ENCODE assay signal across 21 cellular contexts in the genomic region with DNA sequence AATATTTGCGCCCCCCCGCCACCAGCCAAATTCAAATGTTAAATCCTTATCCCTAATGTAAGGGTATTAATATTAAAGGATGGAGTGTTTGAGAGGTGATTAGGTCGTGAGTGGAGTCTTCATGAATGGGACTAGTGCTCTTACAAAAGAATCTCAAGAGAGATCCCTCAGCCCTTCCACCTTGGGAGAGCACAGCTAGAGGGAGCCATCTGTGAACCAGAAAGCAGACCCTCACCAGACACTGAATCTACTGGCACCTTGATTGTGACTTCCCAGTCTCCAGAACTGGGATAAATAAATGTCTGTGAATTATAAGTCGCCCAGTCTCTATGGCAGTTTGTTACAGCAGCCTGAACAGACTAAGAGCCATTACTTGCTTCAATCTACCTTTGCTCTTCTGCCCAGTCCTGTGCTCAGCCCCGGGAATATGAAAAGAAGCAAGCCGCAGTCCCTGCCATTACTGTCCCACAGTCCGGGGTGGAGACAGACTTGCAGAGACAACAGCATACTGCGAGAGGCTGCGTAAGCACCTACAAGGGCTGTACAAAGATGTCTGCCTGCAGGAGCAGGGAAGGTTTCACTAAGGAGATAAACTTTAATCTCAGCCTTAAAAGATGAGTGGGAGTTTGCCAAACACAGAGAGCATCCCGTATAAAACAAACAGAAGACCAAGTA.
DNase-seq lines count a peak whose midpoint lies in the region; ATAC-seq, FAIRE-seq and TF ChIP-seq lines count a peak whose summit lies in the region.
"Had no signal": no experiment of that assay in that cellular context is flagged by ENCODE, and none has a peak within 500 bp of the region (broad histone marks: within the 10 kb centered on the region; RNA-seq: fewer than 3 reads in every experiment).

No MANE protein-coding gene starts in this region.

- H3K4me2 ChIP-seq in H9 (ENCODE audit: insufficient read depth, insufficient read length, low read length) (no peak overlapping the region), H1 (ENCODE audit: insufficient read depth in 1 of 2, low read depth in 2 of 2, low read length in 2 of 2) (no peak overlapping the region), neuronal stem cell (ENCODE audit: insufficient read depth, low read length, poor library complexity, severe bottlenecking) (no peak overlapping the region)

- no peak overlapping the region for H3K27ac Mint-ChIP-seq in H9
- H3K27ac Mint-ChIP-seq in activated CD8-positive, alpha-beta T cell treated with anti-CD3 and anti-CD28 coated beads, Interleukin-2, amount 10 ng/mL, durations not matched to agents 7 days and 5 days, result no peak overlapping the region

- H3K4me1 Mint-ChIP-seq in H9, result peaks cover 5 to 7% of the 10 kb centered on the region in 2 experiments; a peak in 2 of 4 replicates
- H3K4me1 Mint-ChIP-seq in activated CD8-positive, alpha-beta T cell treated with anti-CD3 and anti-CD28 coated beads, Interleukin-2, amount 10 ng/mL, durations not matched to agents 7 days and 5 days (ENCODE audit: low read depth), result no peaks in the 10 kb centered on the region

- H3K4me1 ChIP-seq in H9 (ENCODE audit: insufficient read depth, low read length) (no peaks in the 10 kb centered on the region), H1 (replicated peaks in 1 of 4; ENCODE audit: control insufficient read depth in 3 of 4, insufficient read depth in 4 of 4, low read length in 3 of 4) (no peaks in the 10 kb centered on the region), neuronal stem cell (ENCODE audit: control insufficient read depth in 2 of 2, insufficient read depth in 1 of 2, low read depth in 1 of 2, low read length in 2 of 2) (peaks cover 0 to 3% of the 10 kb centered on the region in 2 donors), mucosa of descending colon (ENCODE audit: low read depth) (no peaks in the 10 kb centered on the region)

- H2BK5ac ChIP-seq in H9 (ENCODE audit: insufficient read length, low read length) (no peak overlapping the region), H1 (ENCODE audit: low read depth, low read length) (no peak overlapping the region), neuronal stem cell (ENCODE audit: low read length) (no peak overlapping the region)

- H2BK15ac ChIP-seq in H9 (ENCODE audit: low read depth, low read length) (no peak overlapping the region), H1 (ENCODE audit: low read length) (no peak overlapping the region), neuronal stem cell (ENCODE audit: low read length) (no peak overlapping the region)

- H3K4me3 Mint-ChIP-seq in H9, result no peak overlapping the region
- no peak overlapping the region for H3K4me3 Mint-ChIP-seq in activated CD8-positive, alpha-beta T cell treated with anti-CD3 and anti-CD28 coated beads, Interleukin-2, amount 10 ng/mL, durations not matched to agents 7 days and 5 days

- H2BK12ac ChIP-seq in H9 (ENCODE audit: insufficient read length, low read depth, low read length), result no peak overlapping the region
- no peak overlapping the region for H2BK12ac ChIP-seq in H1 (ENCODE audit: low read depth, low read length)
- no peak overlapping the region for H2BK12ac ChIP-seq in neuronal stem cell (ENCODE audit: low read length)

- H3K56ac ChIP-seq in H9 (ENCODE audit: insufficient read length, low read depth, low read length) (no peak overlapping the region), H1 (replicated peaks; ENCODE audit: insufficient read length, low read depth, low read length) (no peak overlapping the region)

- H2AFZ ChIP-seq in H9 (ENCODE audit: low read length) (no peak overlapping the region), H1 (ENCODE audit: low read length) (peak overlapping the region; percentile 96), neuronal stem cell (ENCODE audit: low read length) (peak overlapping the region; percentile 58)
- H2AFZ ChIP-seq: GM23248 had no signal

- WGBS in H9 (ENCODE audit: extremely low coverage, insufficient read length, low lambda C conversion rate), result no CpG with 5 or more reads among the region's 10 CpGs
- 87% methylated on average over 10 of the region's 10 CpGs; no CpG with 5 or more reads in 1 of the 2 experiments for WGBS in H1 (ENCODE audit: extremely low coverage in 1 of 2, insufficient coverage in 1 of 2, insufficient read length in 1 of 2, insufficient replicate concordance in 2 of 2, low coverage in 1 of 2, low lambda C conversion rate in 2 of 2, missing lambda C conversion rate in 1 of 2), 2 experiments
- no CpG with 5 or more reads among the region's 10 CpGs for WGBS in neuronal stem cell (ENCODE audit: extremely low coverage in 2 of 2, insufficient read length in 2 of 2, insufficient replicate concordance in 1 of 2), 2 donors

- H3K27me3 ChIP-seq in H9 (ENCODE audit: insufficient read depth, low read length) (no peaks in the 10 kb centered on the region), H1 (replicated peaks in 1 of 4; ENCODE audit: control insufficient read depth in 3 of 4, extremely low read depth in 1 of 4, insufficient read depth in 3 of 4, low read length in 3 of 4) (no peaks in the 10 kb centered on the region), neuronal stem cell (ENCODE audit: control insufficient read depth in 3 of 3, insufficient read depth in 3 of 3, low read depth in 1 of 3, low read length in 3 of 3) (no peaks in the 10 kb centered on the region)

- POLR2A ChIA-PET in H1 (lab: Charles Lee; ENCODE audit: partially characterized antibody), result no interaction called here
- POLR2A ChIA-PET in activated CD8-positive, alpha-beta T cell treated with anti-CD3 and anti-CD28 coated beads, Interleukin-2, amount 10 ng/mL, durations not matched to agents 7 days and 5 days (lab: Charles Lee), result no interaction called here

- H3K23ac ChIP-seq in H9 (ENCODE audit: insufficient read length, low read depth, low read length), result no peak overlapping the region
- H3K23ac ChIP-seq in H1 (ENCODE audit: insufficient read length), result no peak overlapping the region
- H3K23ac ChIP-seq in neuronal stem cell (ENCODE audit: low read depth, low read length, poor library complexity), result no peak overlapping the region

- H3K79me1 ChIP-seq in H9 (ENCODE audit: insufficient read depth, low read depth, low read length, poor library complexity, severe bottlenecking) (no peaks in the 10 kb centered on the region), H1 (ENCODE audit: low read depth, low read length) (no peaks in the 10 kb centered on the region), neuronal stem cell (ENCODE audit: low read depth, low read length) (no peaks in the 10 kb centered on the region)

- ATAC-seq in activated CD8-positive, alpha-beta T cell treated with anti-CD3 and anti-CD28 coated beads, Interleukin-2, amount 10 ng/mL, durations not matched to agents 7 days and 5 days, result no peak
- no peak for ATAC-seq in GM19324 (IDR thresholded peaks at IDR 0.05; ENCODE audit: low FRiP score, unreplicated experiment)
- no peak for ATAC-seq in mucosa of descending colon

- no peak for FAIRE-seq in H1 (lab: Jason Lieb, UNC)
- FAIRE-seq: D721Med had no signal

- H3K27ac ChIP-seq in H9 (ENCODE audit: insufficient read length, low read depth, low read length) (no peak overlapping the region), H1 (ENCODE audit: low read depth, low read length) (no peak overlapping the region), neuronal stem cell (replicated peaks; ENCODE audit: low read length) (no peak overlapping the region)
- H3K27ac ChIP-seq: C4-2B, GM23248 had no signal

- H2BK120ac ChIP-seq in H9 (ENCODE audit: low read depth, low read length, poor library complexity, severe bottlenecking), result no peak overlapping the region
- H2BK120ac ChIP-seq in H1 (replicated peaks; ENCODE audit: low read depth, low read length), result no peak overlapping the region
- H2BK120ac ChIP-seq in neuronal stem cell (ENCODE audit: low read depth, low read length), result no peak overlapping the region

- H3K4ac ChIP-seq in H9 (ENCODE audit: low read depth, low read length) (no peak overlapping the region), H1 (replicated peaks; ENCODE audit: insufficient read length, low read depth, low read length) (no peak overlapping the region), neuronal stem cell (ENCODE audit: low read length) (no peak overlapping the region)

- no peak for TF ChIP-seq POLR2A in H1 (IDR thresholded peaks at IDR 0.05; ENCODE audit: control extremely low read depth in 1 of 2, low read depth in 2 of 2, low read length in 2 of 2)

- H2AK5ac ChIP-seq in H9 (ENCODE audit: insufficient read length, low read length) (no peak overlapping the region), H1 (ENCODE audit: low read depth, low read length) (no peak overlapping the region), neuronal stem cell (ENCODE audit: low read depth, low read length) (no peak overlapping the region)

- H3K9me3 ChIP-seq in H9 (ENCODE audit: control insufficient read depth, low read depth, low read length) (no peaks in the 10 kb centered on the region), H1 (ENCODE audit: insufficient read depth in 2 of 2, low read depth in 1 of 2, low read length in 1 of 2) (no peaks in the 10 kb centered on the region), neuronal stem cell (replicated peaks in 1 of 2; ENCODE audit: control insufficient read depth in 2 of 2, insufficient read depth in 1 of 2, low read depth in 1 of 2, low read length in 2 of 2) (no peaks in the 10 kb centered on the region), mucosa of descending colon (no peaks in the 10 kb centered on the region)

- H3K9me3 Mint-ChIP-seq in H9, result no peaks in the 10 kb centered on the region
- H3K9me3 Mint-ChIP-seq in activated CD8-positive, alpha-beta T cell treated with anti-CD3 and anti-CD28 coated beads, Interleukin-2, amount 10 ng/mL, durations not matched to agents 7 days and 5 days (ENCODE audit: insufficient read depth), result no peaks in the 10 kb centered on the region

- CTCF ChIA-PET in H1 (lab: Charles Lee; ENCODE audit: partially characterized antibody), result interaction anchor here (1.0 to 1.4 kb wide), 3 partner anchors 10 to 119 kb away, joined by 3 to 5 read pairs (median 3); no protein-coding TSS in a partner anchor
- CTCF ChIA-PET in activated CD8-positive, alpha-beta T cell treated with anti-CD3 and anti-CD28 coated beads, Interleukin-2, amount 10 ng/mL, durations not matched to agents 7 days and 5 days (lab: Charles Lee), result no interaction called here

- peak; percentile 37 for DNase-seq in H9
- peak; percentile 42 for DNase-seq in NCI-H82 treated with DMSO at 0.1 percent for 48 hours (lab: John Stamatoyannopoulos, UW; ENCODE audit: unreplicated experiment)
- no peak for DNase-seq in H1 (ENCODE audit: low read depth in 1 of 2, low spot score in 2 of 2)
- no peak for DNase-seq in neuronal stem cell (ENCODE audit: low spot score)
- no peak for DNase-seq in activated CD8-positive, alpha-beta T cell treated with anti-CD3 and anti-CD28 coated beads, Interleukin-2, amount 10 ng/mL, durations not matched to agents 7 days and 5 days
- no peak for DNase-seq in mucosa of descending colon
- no peak for DNase-seq in Ammon's horn (ENCODE audit: low spot score)
- DNase-seq: DMS79 treated with DMSO at 0.1 percent for 48 hours, GM23248, KBM-7, NCI-H1417, NCI-H187, NCI-H2107, NCI-H2227 treated with DMSO at 0.1 percent for 48 hours, NCI-H510A treated with DMSO at 0.1 percent for 48 hours, PC-3, RPMI8226, SHP77 treated with DMSO at 0.1 percent for 48 hours had no signal

- H4K8ac ChIP-seq in H9 (replicated peaks; ENCODE audit: insufficient read length, low read depth, low read length), result no peak overlapping the region
- no peak overlapping the region; the same call in 1 of the 2 replicates for H4K8ac ChIP-seq in H1 (ENCODE audit: extremely low read depth, insufficient read depth, low read length)
- no peak overlapping the region for H4K8ac ChIP-seq in neuronal stem cell (ENCODE audit: low read depth, low read length)

- TF ChIP-seq EP300 in H1 (IDR thresholded peaks at IDR 0.05; ENCODE audit: borderline replicate concordance in 1 of 2, low read depth in 2 of 2, low read length in 2 of 2), result no peak

- H4K20me1 ChIP-seq in H9 (ENCODE audit: control insufficient read depth, insufficient read depth, insufficient read length), result no peaks in the 10 kb centered on the region
- H4K20me1 ChIP-seq in H1 (replicated peaks in 1 of 2; ENCODE audit: control insufficient read depth in 1 of 2, insufficient read depth in 2 of 2, low read length in 2 of 2), result no peaks in the 10 kb centered on the region

- H3T11ph ChIP-seq in H9 (ENCODE audit: low read length), result no peak overlapping the region

- no peaks in the 10 kb centered on the region for H3K36me3 Mint-ChIP-seq in H9 (ENCODE audit: insufficient read depth in 1 of 3, low read depth in 3 of 3)
- H3K36me3 Mint-ChIP-seq in activated CD8-positive, alpha-beta T cell treated with anti-CD3 and anti-CD28 coated beads, Interleukin-2, amount 10 ng/mL, durations not matched to agents 7 days and 5 days (ENCODE audit: low read depth), result no peaks in the 10 kb centered on the region

- H3K79me2 ChIP-seq in H9 (ENCODE audit: insufficient read depth, low read length) (no peaks in the 10 kb centered on the region), H1 (ENCODE audit: control insufficient read depth in 1 of 2, insufficient read depth in 2 of 2, low read length in 2 of 2) (no peaks in the 10 kb centered on the region)

- H3K27me3 Mint-ChIP-seq in H9 (ENCODE audit: low read depth), result no peaks in the 10 kb centered on the region
- H3K27me3 Mint-ChIP-seq in activated CD8-positive, alpha-beta T cell treated with anti-CD3 and anti-CD28 coated beads, Interleukin-2, amount 10 ng/mL, durations not matched to agents 7 days and 5 days (ENCODE audit: low read depth), result no peaks in the 10 kb centered on the region

- H3K4me3 ChIP-seq in H1 (ENCODE audit: extremely low read depth in 1 of 4, insufficient read depth in 2 of 4, low read depth in 3 of 4, low read length in 4 of 4) (no peak overlapping the region), neuronal stem cell (ENCODE audit: low read length in 2 of 2) (no peak overlapping the region), mucosa of descending colon (no peak overlapping the region)
- H3K4me3 ChIP-seq: GM23248 had no signal

- H2BK20ac ChIP-seq in H9 (ENCODE audit: low read depth, low read length, poor library complexity, severe bottlenecking) (no peak overlapping the region), H1 (ENCODE audit: low read length) (no peak overlapping the region)

- H3K23me2 ChIP-seq in H9 (ENCODE audit: insufficient read length, low read depth, low read length, poor library complexity, severe bottlenecking), result no peaks in the 10 kb centered on the region
- no peaks in the 10 kb centered on the region for H3K23me2 ChIP-seq in H1 (ENCODE audit: low read depth, low read length)

- TF ChIP-seq CTCF in H9 (conservative IDR thresholded peaks at IDR 0.05), result peak; percentile 22; the same call in 1 of the 3 replicates
- TF ChIP-seq CTCF in H1 (IDR thresholded peaks at IDR 0.05; ENCODE audit: control extremely low read depth in 1 of 3, insufficient read depth in 1 of 3, low read depth in 1 of 3, low read length in 3 of 3), result peak in 1 of 3 experiments; percentile 29; a peak in 1 of 4 replicates
- no peak for TF ChIP-seq CTCF in mucosa of descending colon (IDR thresholded peaks at IDR 0.05)

- H3K14ac ChIP-seq in H9 (ENCODE audit: insufficient read depth, low read length) (no peak overlapping the region), H1 (ENCODE audit: insufficient read length) (no peak overlapping the region), neuronal stem cell (ENCODE audit: low read length) (no peak overlapping the region)

- no peak overlapping the region for H4K91ac ChIP-seq in H9 (ENCODE audit: insufficient read length, low read depth, low read length)
- H4K91ac ChIP-seq in H1 (replicated peaks; ENCODE audit: insufficient read length, low read length), result no peak overlapping the region
- no peak overlapping the region for H4K91ac ChIP-seq in neuronal stem cell (ENCODE audit: low read depth, low read length, poor library complexity)

- H3K36me3 ChIP-seq in H1 (ENCODE audit: control insufficient read depth in 2 of 4, insufficient read depth in 4 of 4, low read length in 3 of 4) (no peaks in the 10 kb centered on the region), neuronal stem cell (replicated peaks in 1 of 2; ENCODE audit: control insufficient read depth in 2 of 2, insufficient read depth in 2 of 2, low read length in 2 of 2) (no peaks in the 10 kb centered on the region), mucosa of descending colon (ENCODE audit: low read depth) (no peaks in the 10 kb centered on the region)

- intact Hi-C loops in mucosa of descending colon (cut with DNase I, micrococcal nuclease), result no loop called here

- H3K9ac ChIP-seq in H9 (ENCODE audit: extremely low read depth, insufficient read length, low read length) (no peak overlapping the region), H1 (replicated peaks in 1 of 4; ENCODE audit: extremely low read depth in 1 of 4, low read depth in 3 of 4, low read length in 3 of 4) (no peak overlapping the region), neuronal stem cell (ENCODE audit: low read depth, low read length, poor library complexity) (no peak overlapping the region)
- H3K9ac ChIP-seq: GM23248 had no signal

- H3K18ac ChIP-seq in H9 (ENCODE audit: insufficient read length, low read depth, low read length), result no peak overlapping the region
- H3K18ac ChIP-seq in H1 (ENCODE audit: extremely low read depth, low read length), result no peak overlapping the region
- H3K18ac ChIP-seq in neuronal stem cell (ENCODE audit: low read length), result no peak overlapping the region

- H4K5ac ChIP-seq in H9 (ENCODE audit: insufficient read length, low read depth, low read length), result no peak overlapping the region
- no peak overlapping the region for H4K5ac ChIP-seq in H1 (ENCODE audit: insufficient read length, low read depth, low read length)

- TF ChIP-seq RAD21 in H1 (IDR thresholded peaks at IDR 0.05 in 1 of 2, conservative IDR thresholded peaks at IDR 0.05 in 1 of 2; ENCODE audit: low read depth in 2 of 2, low read length in 2 of 2), result peak in 1 of 2 experiments; percentile 5; a peak in 1 of 4 replicates

Comparison
In these comparisons a context has a peak if more than half of its experiments do, and no peak if none do; other contexts are left out.
1. DNase-seq: peak in H9 (single experiment) and NCI-H82 treated with DMSO at 0.1 percent for 48 hours (single experiment); none in H1 (0 of 2), neuronal stem cell (single experiment), activated CD8-positive, alpha-beta T cell treated with anti-CD3 and anti-CD28 coated beads, Interleukin-2, amount 10 ng/mL, durations not matched to agents 7 days and 5 days (single experiment), mucosa of descending colon (0 of 3) and Ammon's horn (single experiment).